11 cellular contexts compared by ENCODE assay signal in the genomic region with DNA sequence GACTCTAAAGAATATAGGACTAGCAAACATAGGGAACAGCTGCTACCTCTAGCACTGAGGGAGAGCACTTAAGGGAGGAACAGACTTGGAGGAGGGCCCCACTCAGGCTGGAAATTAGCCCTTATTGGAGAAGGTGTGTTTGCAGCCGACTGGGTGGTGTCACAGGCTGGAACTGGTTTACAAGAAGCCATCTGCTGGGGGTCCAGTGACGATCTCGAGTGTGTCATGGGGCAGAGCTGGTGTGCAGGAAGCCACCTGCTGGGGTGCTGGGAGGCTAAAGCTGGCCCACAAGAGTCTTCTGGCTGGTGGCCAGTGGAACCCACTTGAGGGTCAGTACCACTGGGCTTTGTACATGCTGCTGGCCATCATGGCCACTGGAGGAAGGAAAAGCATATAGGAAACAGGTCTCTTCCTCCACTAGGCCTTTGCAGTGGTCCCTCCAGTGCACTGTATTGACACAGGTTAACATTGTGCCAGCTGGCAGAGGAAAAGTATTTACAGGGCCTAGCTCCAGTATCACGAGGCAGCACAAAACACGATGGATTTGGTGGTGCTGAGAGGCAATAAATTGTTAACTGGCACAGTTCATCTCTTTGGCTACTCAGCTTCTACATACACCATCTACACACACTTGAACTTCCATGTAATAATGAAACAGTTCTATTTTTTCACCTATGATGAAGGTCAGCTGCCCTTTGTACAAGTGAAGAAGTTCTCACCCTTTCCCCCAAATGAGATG.
A peak's percentile ranks its signal among the peaks of the same experiment; 100 is the strongest.
DNase-seq lines count a peak whose midpoint lies in the region.
"Had no signal": no experiment of that assay in that cellular context is flagged by ENCODE, and none has a peak within 500 bp of the region (broad histone marks: within the 10 kb centered on the region; RNA-seq: fewer than 3 reads in every experiment).

No MANE protein-coding gene starts in this region.

- DNase-seq in DMS153 (lab: John Stamatoyannopoulos, UW) (peak; percentile 64), DMS153 treated with DMSO at 0.1 percent for 48 hours (lab: John Stamatoyannopoulos, UW; ENCODE audit: unreplicated experiment) (no peak), NCI-H2171 treated with DMSO at 0.1 percent for 48 hours (lab: John Stamatoyannopoulos, UW) (peak; percentile 90), fibroblast of gingiva (ENCODE audit: low read depth) (peak; percentile 43), activated T-cell treated with anti-CD3 and anti-CD28 coated beads for 4 hours (no peak)
- DNase-seq in stimulated activated CD4-positive, alpha-beta T cell treated with anti-CD3 and anti-CD28 coated beads, Interleukin-1b, Interleukin-23, amount 100 ng/mL, for 48 hours, result no peak
- DNase-seq in activated CD4-positive, alpha-beta T cell treated with anti-CD3 and anti-CD28 coated beads for 4 hours, result no peak
- DNase-seq: glutamatergic neuron, T-helper 2 cell had no signal

- H3K27me3 ChIP-seq in stomach smooth muscle (ENCODE audit: control insufficient read depth in 1 of 2, insufficient read depth in 2 of 2, low read length in 2 of 2), result no peaks in the 10 kb centered on the region

- H3K4me3 ChIP-seq in stomach smooth muscle (ENCODE audit: low read length in 2 of 2), result peak overlapping the region in 1 of 2 donors; percentile 35

- no peak overlapping the region for H3K9ac ChIP-seq in stomach smooth muscle (ENCODE audit: low read length in 2 of 2)

- peaks cover 14% of the 10 kb centered on the region for H3K4me1 ChIP-seq in stomach smooth muscle (ENCODE audit: control insufficient read depth, insufficient read depth, low read length)

- peak overlapping the region; percentile 46 for H3K27ac ChIP-seq in stomach smooth muscle (ENCODE audit: low read length)
- H3K27ac ChIP-seq: 22Rv1 had no signal

- no peaks in the 10 kb centered on the region for H3K9me3 ChIP-seq in stomach smooth muscle (ENCODE audit: control insufficient read depth in 2 of 2, low read length in 2 of 2)

- peaks cover 0 to 2% of the 10 kb centered on the region in 2 donors for H3K36me3 ChIP-seq in stomach smooth muscle (ENCODE audit: control insufficient read depth in 2 of 2, insufficient read depth in 2 of 2, low read length in 2 of 2)

Comparison
In these comparisons a context has a peak if more than half of its experiments do, and no peak if none do; other contexts are left out.
1. DNase-seq: peak in DMS153 (single experiment), NCI-H2171 treated with DMSO at 0.1 percent for 48 hours (single experiment) and fibroblast of gingiva (single experiment); none in DMS153 treated with DMSO at 0.1 percent for 48 hours (single experiment), activated T-cell treated with anti-CD3 and anti-CD28 coated beads for 4 hours (single experiment), stimulated activated CD4-positive, alpha-beta T cell treated with anti-CD3 and anti-CD28 coated beads, Interleukin-1b, Interleukin-23, amount 100 ng/mL, for 48 hours (single experiment) and activated CD4-positive, alpha-beta T cell treated with anti-CD3 and anti-CD28 coated beads for 4 hours (0 of 2).